ENCODE assay signal across 15 cellular contexts in the genomic region with DNA sequence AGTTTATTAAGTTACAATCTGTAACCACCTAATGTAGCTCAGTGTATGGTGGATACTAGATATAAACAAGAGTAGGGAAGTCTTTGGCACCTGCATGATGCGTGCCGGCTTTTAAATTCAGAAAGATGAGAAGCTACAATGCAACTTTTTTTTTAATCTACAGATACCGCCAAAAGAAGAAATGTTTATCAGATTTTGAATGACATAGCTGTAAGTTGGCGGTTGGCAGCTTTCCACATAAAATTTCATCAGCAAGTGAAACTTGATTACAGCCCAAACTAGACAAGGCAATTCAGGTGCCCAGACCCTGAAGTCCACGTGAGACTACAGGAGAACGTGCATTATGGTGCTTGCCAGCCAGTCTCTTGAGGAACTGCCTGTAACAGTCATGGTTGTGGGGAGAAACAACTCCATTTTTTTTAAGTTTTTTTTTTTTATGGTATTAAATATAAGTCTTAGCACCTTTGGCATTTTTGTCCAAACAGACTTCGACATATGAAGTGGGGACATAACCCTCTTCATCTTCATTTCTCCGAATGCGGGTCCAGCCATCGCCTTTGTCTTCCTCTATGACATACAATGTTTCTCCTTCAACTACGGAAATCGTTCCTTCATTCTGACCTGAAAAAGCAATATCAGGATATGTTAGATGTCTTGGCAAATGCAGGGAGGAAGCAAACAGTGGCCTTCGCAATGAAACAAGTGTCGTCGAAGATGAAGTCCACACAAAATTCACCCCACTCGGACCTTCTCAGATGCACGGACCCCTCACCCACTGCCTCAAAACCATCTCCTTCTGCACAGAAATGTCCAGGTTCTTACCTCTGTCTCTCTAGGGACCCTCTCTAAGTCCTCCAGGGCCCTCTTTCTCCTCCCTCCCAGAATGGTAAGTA.
DNase-seq lines count a peak whose midpoint lies in the region; TF ChIP-seq lines count a peak whose summit lies in the region.
"Had no signal": no experiment of that assay in that cellular context is flagged by ENCODE, and none has a peak within 500 bp of the region (broad histone marks: within the 10 kb centered on the region; RNA-seq: fewer than 3 reads in every experiment).

No MANE protein-coding gene starts in this region.

- CTCF ChIA-PET in HEK293 (lab: Yijun Ruan, JAX): interaction anchor here (0.5 kb wide), 1 partner anchor 162 kb away, joined by 4 read pairs; no protein-coding TSS in a partner anchor

- 0 out of 2 replicates have a peak, but pooled peaks cover 2% of the 10 kb centered on the region for H3K4me1 ChIP-seq in HEK293 (ENCODE audit: control insufficient read depth, insufficient read depth, low read length)
- peaks cover 24 to 43% of the 10 kb centered on the region in 2 experiments for H3K4me1 ChIP-seq in neutrophil (ENCODE audit: control insufficient read depth in 1 of 2, insufficient read depth in 1 of 2, low read depth in 1 of 2, low read length in 1 of 2)
- H3K4me1 ChIP-seq in tibial nerve: peaks cover 0 to 29% (median 18%) of the 10 kb centered on the region in 4 donors

- H3K27ac Mint-ChIP-seq in T-helper 1 cell treated with Interleukin-12 subunit alpha and Interleukin-12 subunit beta and Interleukin-4 antibody, amounts not matched to agents 30 μg/mL and 1 μg/mL, for 36 hours: peak overlapping the region; percentile 88
- H3K27ac Mint-ChIP-seq in activated naive CD8-positive, alpha-beta T cell: peak overlapping the region; percentile 90
- H3K27ac Mint-ChIP-seq: endodermal cell had no signal

- POLR2A ChIA-PET in HEK293 (lab: Yijun Ruan, JAX): no interaction called here

- H3K36me3 Mint-ChIP-seq in T-helper 1 cell treated with Interleukin-12 subunit alpha and Interleukin-12 subunit beta and Interleukin-4 antibody, amounts not matched to agents 30 μg/mL and 1 μg/mL, for 36 hours (ENCODE audit: low read depth): peaks cover 69% of the 10 kb centered on the region
- peaks cover 21% of the 10 kb centered on the region for H3K36me3 Mint-ChIP-seq in activated naive CD8-positive, alpha-beta T cell

- TF ChIP-seq EP300 in tibial nerve (IDR thresholded peaks at IDR 0.05): no peak

- peak overlapping the region; percentile 52 for H3K4me3 Mint-ChIP-seq in T-helper 1 cell treated with Interleukin-12 subunit alpha and Interleukin-12 subunit beta and Interleukin-4 antibody, amounts not matched to agents 30 μg/mL and 1 μg/mL, for 36 hours
- peak overlapping the region; percentile 66 for H3K4me3 Mint-ChIP-seq in activated naive CD8-positive, alpha-beta T cell
- H3K4me3 Mint-ChIP-seq: endodermal cell had no signal

- WGBS in tibial nerve, 2 donors: 94 to 95% methylated on average over 17 of the region's 17 CpGs

- peaks cover 50% of the 10 kb centered on the region for H3K4me1 Mint-ChIP-seq in T-helper 1 cell treated with Interleukin-12 subunit alpha and Interleukin-12 subunit beta and Interleukin-4 antibody, amounts not matched to agents 30 μg/mL and 1 μg/mL, for 36 hours (ENCODE audit: low read depth)
- H3K4me1 Mint-ChIP-seq in activated naive CD8-positive, alpha-beta T cell (ENCODE audit: low read depth): peaks cover 71% of the 10 kb centered on the region

- no peaks in the 10 kb centered on the region for H3K9me3 Mint-ChIP-seq in T-helper 1 cell treated with Interleukin-12 subunit alpha and Interleukin-12 subunit beta and Interleukin-4 antibody, amounts not matched to agents 30 μg/mL and 1 μg/mL, for 36 hours
- H3K9me3 Mint-ChIP-seq in activated naive CD8-positive, alpha-beta T cell (ENCODE audit: low read depth): no peaks in the 10 kb centered on the region
- H3K9me3 Mint-ChIP-seq: endodermal cell had no signal

- H3K36me3 ChIP-seq in HEK293 (ENCODE audit: control insufficient read depth in 2 of 2, insufficient read depth in 1 of 2, low read length in 2 of 2) (peaks cover 0 to 37% of the 10 kb centered on the region in 2 experiments; a peak in 2 of 3 replicates), neutrophil (peaks cover 53% of the 10 kb centered on the region), tibial nerve (peaks cover 2 to 67% (median 12%) of the 10 kb centered on the region in 3 donors)

- H3K9me3 ChIP-seq in HEK293 (ENCODE audit: control insufficient read depth, insufficient read depth, low read depth, low read length): no peaks in the 10 kb centered on the region
- H3K9me3 ChIP-seq in neutrophil: no peaks in the 10 kb centered on the region
- no peaks in the 10 kb centered on the region for H3K9me3 ChIP-seq in tibial nerve

- no peak for TF ChIP-seq POLR2A in tibial nerve (IDR thresholded peaks at IDR 0.05)

- H3K4me3 ChIP-seq in HEK293 (ENCODE audit: low read depth, low read length): no peak overlapping the region
- H3K4me3 ChIP-seq in neutrophil (ENCODE audit: low read depth in 1 of 2, low read length in 1 of 2): no peak overlapping the region
- no peak overlapping the region for H3K4me3 ChIP-seq in tibial nerve
- H3K4me3 ChIP-seq: GM23248 had no signal

- TF ChIP-seq CTCF in HEK293 (tag by site-specific recombination; IDR thresholded peaks at IDR 0.05) (no peak), neutrophil (IDR thresholded peaks at IDR 0.05) (no peak), tibial nerve (IDR thresholded peaks at IDR 0.05) (no peak)

- DNase-seq in tibial nerve (ENCODE audit: low spot score in 2 of 2) (no peak), NOMO-1 treated with DMSO at 0.1 percent for 48 hours (lab: John Stamatoyannopoulos, UW; ENCODE audit: unreplicated experiment) (no peak), LoVo (ENCODE audit: low spot score) (no peak), SKM-1 treated with dmso at 0.1 percent for 144 hours (lab: John Stamatoyannopoulos, UW; ENCODE audit: unreplicated experiment) (no peak)
- DNase-seq: activated CD4-positive, CD25-positive, alpha-beta regulatory T cell; anterior cingulate cortex; COR-L47; endodermal cell; GM23248; NCI-H1048; NCI-H510A had no signal

- H3K27me3 Mint-ChIP-seq in T-helper 1 cell treated with Interleukin-12 subunit alpha and Interleukin-12 subunit beta and Interleukin-4 antibody, amounts not matched to agents 30 μg/mL and 1 μg/mL, for 36 hours (ENCODE audit: low read depth): no peaks in the 10 kb centered on the region
- H3K27me3 Mint-ChIP-seq in activated naive CD8-positive, alpha-beta T cell: no peaks in the 10 kb centered on the region

- H3K27ac ChIP-seq in HEK293 (ENCODE audit: extremely low read depth, low read depth, low read length) (no peak overlapping the region), neutrophil (peak overlapping the region; percentile 48), tibial nerve (no peak overlapping the region)
- H3K27ac ChIP-seq: GM23248 had no signal

- no peaks in the 10 kb centered on the region for H3K27me3 ChIP-seq in neutrophil
- no peaks in the 10 kb centered on the region for H3K27me3 ChIP-seq in tibial nerve

TF ChIP-seq in HEK293, 187 proteins besides CTCF, POLR2A, EP300 and RAD21:
- TF ChIP-seq FEZF1 (tag by site-specific recombination; IDR thresholded peaks at IDR 0.05) (no peak), ZNF561 (tag by site-specific recombination; IDR thresholded peaks at IDR 0.05; ENCODE audit: borderline replicate concordance) (no peak), ZNF280D (tag by site-specific recombination; IDR thresholded peaks at IDR 0.05) (no peak), ZNF248 (tag by site-specific recombination; IDR thresholded peaks at IDR 0.05) (no peak), ZBTB20 (tag by site-specific recombination; IDR thresholded peaks at IDR 0.05) (peak; percentile 27; the same call in 1 of the 2 replicates), ZNF514 (tag by site-specific recombination; IDR thresholded peaks at IDR 0.05) (no peak), REPIN1 (tag by site-specific recombination; IDR thresholded peaks at IDR 0.05; ENCODE audit: low read depth) (no peak)
